1 cellular context compared by ENCODE assay signal in genomic region chr4:155064934-155065333, GRCh38.
DNase-seq lines count a peak whose midpoint lies in the region.
"Not testable (repeated sequence)": the region's sequence is repeated elsewhere in the genome, so short reads cannot be mapped to it uniquely, and the experiment has no call there.

No MANE protein-coding gene starts in this region.

- DNase-seq in posterior vena cava (ENCODE audit: low spot score) = peak; percentile 51

- intact Hi-C loops in posterior vena cava (cut with DNase I) = not testable (repeated sequence)
